2 cellular contexts compared by ENCODE assay signal in the genomic region with DNA sequence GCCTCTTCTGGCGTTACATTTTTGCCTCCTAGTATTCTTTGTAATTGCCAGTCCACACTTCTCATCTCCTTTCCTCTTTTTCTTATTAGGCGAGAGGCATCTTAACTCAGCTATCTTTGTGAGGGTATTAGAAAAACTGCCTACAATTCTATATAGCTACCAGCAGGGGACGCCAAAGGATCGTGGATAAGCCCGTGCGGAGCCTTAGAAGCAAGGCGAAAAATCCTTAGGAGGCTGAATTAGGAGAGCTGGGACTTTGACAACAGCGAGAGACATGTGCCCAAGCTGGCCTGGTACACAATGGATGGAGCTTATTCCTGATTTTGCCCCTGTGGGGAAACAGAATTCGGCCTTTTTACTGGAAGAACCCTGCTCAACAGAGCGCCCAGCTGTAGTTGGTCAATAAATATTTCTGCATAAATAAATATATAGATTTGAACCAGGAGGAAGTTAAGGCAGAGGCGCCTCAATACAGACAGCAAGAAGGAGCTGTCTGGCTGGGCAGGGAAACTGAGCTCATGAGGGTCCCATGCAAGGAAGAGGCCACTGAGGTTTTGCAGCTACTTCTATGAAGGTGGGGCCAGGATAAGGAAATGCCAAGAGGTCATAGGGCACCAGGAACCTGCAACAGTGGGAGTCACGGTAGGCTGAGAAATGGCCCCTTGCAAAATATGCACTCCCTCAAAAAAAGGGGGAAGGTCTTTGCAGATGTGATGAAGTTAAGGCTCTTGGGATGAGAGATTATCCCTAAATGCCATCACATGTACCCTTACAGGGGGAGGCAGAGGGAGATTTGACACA.
A peak's percentile ranks its signal among the peaks of the same experiment; 100 is the strongest.
TF ChIP-seq lines count a peak whose summit lies in the region.

No MANE protein-coding gene starts in this region.

TF ChIP-seq in SK-N-SH, 30 proteins besides CTCF, POLR2A, EP300 and RAD21:
- TF ChIP-seq SMC3 (IDR thresholded peaks at IDR 0.05; ENCODE audit: low read depth, low read length) (peak; percentile 88), MAX (IDR thresholded peaks at IDR 0.05; ENCODE audit: low read depth) (no peak), RFX5 (IDR thresholded peaks at IDR 0.05; ENCODE audit: low read length) (no peak)

TF ChIP-seq in H1, 55 proteins besides CTCF, POLR2A, EP300 and RAD21:
- TF ChIP-seq MAX (IDR thresholded peaks at IDR 0.05) (peak; percentile 38; the same call in 1 of the 2 replicates), YY1 (IDR thresholded peaks at IDR 0.05; ENCODE audit: low read depth, low read length) (0 out of 2 replicates have a peak, but pooled peaks have one; percentile 40), MAFK (IDR thresholded peaks at IDR 0.05; ENCODE audit: low read depth, low read length) (0 out of 2 replicates have a peak, but pooled peaks have one; percentile 22), SIN3A (conservative IDR thresholded peaks at IDR 0.05 in 1 of 2, IDR thresholded peaks at IDR 0.05 in 1 of 2; ENCODE audit: low read depth in 1 of 2, low read length in 2 of 2) (no peak), HDAC6 (IDR thresholded peaks at IDR 0.05; ENCODE audit: low read depth, low read length) (no peak)
